Comparison of ENCODE assay signal across 10 cellular contexts in genomic region chr1:27599605-27600499, GRCh38.
DNase-seq lines count a peak whose midpoint lies in the region; ATAC-seq and TF ChIP-seq lines count a peak whose summit lies in the region.
"Had no signal": no experiment of that assay in that cellular context is flagged by ENCODE, and none has a peak within 500 bp of the region (broad histone marks: within the 10 kb centered on the region; RNA-seq: fewer than 3 reads in every experiment).

No MANE protein-coding gene starts in this region.

- DNase-seq in NCI-H1436 (lab: John Stamatoyannopoulos, UW) (peak; percentile 55), NCI-H1436 treated with DMSO at 0.1 percent for 48 hours (lab: John Stamatoyannopoulos, UW) (no peak), NCI-H510A treated with DMSO at 0.1 percent for 48 hours (lab: John Stamatoyannopoulos, UW) (peak; percentile 51), fibroblast of pulmonary artery (ENCODE audit: low read depth) (no peak), NCI-H526 treated with DMSO at 0.1 percent for 48 hours (lab: John Stamatoyannopoulos, UW) (no peak)

- no peak for TF ChIP-seq CTCF in fibroblast of pulmonary artery (IDR thresholded peaks at IDR 0.05; ENCODE audit: low read length, missing control alignments)

- ATAC-seq in GM21360 (IDR thresholded peaks at IDR 0.05; ENCODE audit: unreplicated experiment), result no peak
- ATAC-seq in GM21528 (IDR thresholded peaks at IDR 0.05; ENCODE audit: low FRiP score, unreplicated experiment), result no peak

- peak overlapping the region; percentile 15 for H3K4me3 ChIP-seq in fibroblast of pulmonary artery (replicated peaks; ENCODE audit: low read depth, low read length)
- H3K4me3 ChIP-seq in skin epidermis, result peak overlapping the region in 1 of 7 experiments; percentile 5

- H3K27ac ChIP-seq in skin epidermis, result peak overlapping the region in 16 of 21 experiments; percentile 3 to 95 (median 52)
- H3K27ac ChIP-seq: KMS-11, parathyroid adenoma had no signal

Comparison
In these comparisons a context has a peak if more than half of its experiments do, and no peak if none do; other contexts are left out.
1. DNase-seq: peak in NCI-H1436 (single experiment) and NCI-H510A treated with DMSO at 0.1 percent for 48 hours (single experiment); none in NCI-H1436 treated with DMSO at 0.1 percent for 48 hours (single experiment), fibroblast of pulmonary artery (single experiment) and NCI-H526 treated with DMSO at 0.1 percent for 48 hours (single experiment).